19 cellular contexts compared by ENCODE assay signal in the genomic region with DNA sequence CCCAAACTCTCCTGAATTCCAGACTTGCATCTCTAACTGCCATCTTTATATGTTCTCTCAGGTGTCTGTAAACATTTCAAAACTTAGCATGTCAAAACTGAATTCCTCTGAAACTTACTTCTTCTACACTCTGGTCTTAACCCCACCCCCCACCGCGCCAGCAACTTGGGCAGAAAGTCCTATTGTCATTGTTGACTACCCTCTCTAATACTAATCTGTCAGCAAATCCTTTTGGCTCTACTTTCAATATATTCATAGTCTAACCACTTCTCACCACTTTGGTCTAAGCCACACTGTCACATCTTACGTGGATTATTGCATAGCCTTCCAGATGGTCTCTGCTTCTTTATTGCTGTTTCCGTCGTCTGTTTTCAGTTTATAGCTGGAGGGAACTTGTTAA.
"Had no signal": no experiment of that assay in that cellular context is flagged by ENCODE, and none has a peak within 500 bp of the region (broad histone marks: within the 10 kb centered on the region; RNA-seq: fewer than 3 reads in every experiment).

No MANE protein-coding gene starts in this region.

- H3K27ac ChIP-seq: epithelial cell of prostate, esophagus squamous epithelium, foreskin keratinocyte, left ventricle myocardium inferior, lower lobe of right lung, right atrium auricular region, sigmoid colon, skin epidermis, thoracic aorta had no signal

- H3K27me3 ChIP-seq: esophagus squamous epithelium, foreskin keratinocyte, right atrium auricular region, sigmoid colon had no signal

- H3K9me3 ChIP-seq: esophagus squamous epithelium, left ventricle myocardium inferior, lower lobe of right lung, right atrium auricular region, sigmoid colon, thoracic aorta had no signal

- H3K4me1 ChIP-seq: lower lobe of right lung had no signal

- H3K36me3 ChIP-seq: esophagus squamous epithelium, left ventricle myocardium inferior, lower lobe of right lung, right atrium auricular region, sigmoid colon, thoracic aorta had no signal

- DNase-seq: effector memory CD8-positive, alpha-beta T cell; esophagus squamous epithelium; foreskin keratinocyte; kidney; left cardiac atrium; left ventricle myocardium inferior; lower lobe of right lung; natural killer cell; posterior cingulate gyrus; sigmoid colon; stimulated activated CD4-positive, alpha-beta T cell treated with anti-CD3 and anti-CD28 coated beads, Interleukin-2, amount 100 ng/mL, for 24 hours; stimulated activated CD4-positive, alpha-beta T cell treated with anti-CD3 and anti-CD28 coated beads, Interleukin-4, amount 100 ng/mL, for 4 hours; stimulated activated naive B cell treated with anti-CD40 and anti-IgM and Interleukin-4, amounts not matched to agents 10 μg/mL and 1 μg/mL and 100 μg/mL, for 72 hours; stimulated activated naive CD8-positive, alpha-beta T cell treated with anti-CD3 and anti-CD28 coated beads, Interleukin-15, amount 100 ng/mL, for 72 hours; trophoblast cell had no signal

- H3K4me3 ChIP-seq: esophagus squamous epithelium, left ventricle myocardium inferior, lower lobe of right lung, right atrium auricular region, sigmoid colon, skin epidermis, thoracic aorta had no signal

- ATAC-seq: effector memory CD8-positive, alpha-beta T cell; foreskin keratinocyte; left cardiac atrium; lower lobe of right lung; natural killer cell; stimulated activated naive B cell treated with anti-CD40 and anti-IgM and Interleukin-4, amounts not matched to agents 10 μg/mL and 1 μg/mL and 100 μg/mL, for 72 hours; stimulated activated naive CD8-positive, alpha-beta T cell treated with anti-CD3 and anti-CD28 coated beads, Interleukin-15, amount 100 ng/mL, for 72 hours had no signal
